12 cellular contexts compared by ENCODE assay signal in genomic region chr4:107993969-107994368, GRCh38. TPM values are rescaled to one million over a fixed set of nuclear protein-coding genes. Genes with fewer than 3 reads are reported as not detected.
DNase-seq lines count a peak whose midpoint lies in the region; ATAC-seq and FAIRE-seq lines count a peak whose summit lies in the region.
"Had no signal": no experiment of that assay in that cellular context is flagged by ENCODE, and none has a peak within 500 bp of the region (broad histone marks: within the 10 kb centered on the region; RNA-seq: fewer than 3 reads in every experiment).

No MANE protein-coding gene starts in this region.

- no peak for DNase-seq in activated naive CD8-positive, alpha-beta T cell treated with anti-CD3 and anti-CD28 coated beads, Interleukin-2, amount 10 ng/mL, durations not matched to agents 7 days and 5 days
- DNase-seq in activated naive CD8-positive, alpha-beta T cell treated with anti-CD3 and anti-CD28 coated beads for 36 hours: no peak
- DNase-seq in Kasumi-1 (lab: John Stamatoyannopoulos, UW) (peak; percentile 18 to 20), HTR-8/SVneo (ENCODE audit: insufficient read length, low spot score) (no peak), NCI-H526 treated with DMSO at 0.1 percent for 48 hours (lab: John Stamatoyannopoulos, UW) (no peak), AG08396 (ENCODE audit: low spot score) (no peak)
- DNase-seq: activated CD4-positive, alpha-beta T cell treated with anti-CD3 and anti-CD28 coated beads, Interleukin-2, amount 10 ng/mL, durations not matched to agents 24 days and 14 days; H9; NCI-H510A treated with DMSO at 0.1 percent for 48 hours; stomach had no signal

- FAIRE-seq in HTR-8/SVneo (lab: Jason Lieb, UNC): no peak

- no peaks in the 10 kb centered on the region for H3K27me3 ChIP-seq in stomach smooth muscle (ENCODE audit: control insufficient read depth in 1 of 2, insufficient read depth in 2 of 2, low read length in 2 of 2)
- H3K27me3 ChIP-seq: stomach had no signal

- no peaks in the 10 kb centered on the region for H3K36me3 ChIP-seq in stomach smooth muscle (ENCODE audit: control insufficient read depth in 2 of 2, insufficient read depth in 2 of 2, low read length in 2 of 2)
- H3K36me3 ChIP-seq: stomach had no signal

- no peak overlapping the region for H3K27ac Mint-ChIP-seq in activated naive CD8-positive, alpha-beta T cell treated with anti-CD3 and anti-CD28 coated beads, Interleukin-2, amount 10 ng/mL, durations not matched to agents 7 days and 5 days
- H3K27ac Mint-ChIP-seq in activated naive CD8-positive, alpha-beta T cell treated with anti-CD3 and anti-CD28 coated beads for 36 hours: no peak overlapping the region
- H3K27ac Mint-ChIP-seq: activated CD4-positive, alpha-beta T cell treated with anti-CD3 and anti-CD28 coated beads, Interleukin-2, amount 10 ng/mL, durations not matched to agents 24 days and 14 days; H9 had no signal

- ATAC-seq in activated naive CD8-positive, alpha-beta T cell treated with anti-CD3 and anti-CD28 coated beads, Interleukin-2, amount 10 ng/mL, durations not matched to agents 7 days and 5 days (ENCODE audit: low read depth): no peak
- ATAC-seq in HG02610 (IDR thresholded peaks at IDR 0.05; ENCODE audit: unreplicated experiment): peak; percentile 38

- peak overlapping the region; percentile 10 for H3K4me3 Mint-ChIP-seq in activated naive CD8-positive, alpha-beta T cell treated with anti-CD3 and anti-CD28 coated beads, Interleukin-2, amount 10 ng/mL, durations not matched to agents 7 days and 5 days
- no peak overlapping the region for H3K4me3 Mint-ChIP-seq in activated naive CD8-positive, alpha-beta T cell treated with anti-CD3 and anti-CD28 coated beads for 36 hours
- H3K4me3 Mint-ChIP-seq: activated CD4-positive, alpha-beta T cell treated with anti-CD3 and anti-CD28 coated beads, Interleukin-2, amount 10 ng/mL, durations not matched to agents 24 days and 14 days had no signal

- peak overlapping the region; percentile 18 for H3K27ac ChIP-seq in stomach smooth muscle (ENCODE audit: low read length)

- no peaks in the 10 kb centered on the region for H3K9me3 Mint-ChIP-seq in activated naive CD8-positive, alpha-beta T cell treated with anti-CD3 and anti-CD28 coated beads, Interleukin-2, amount 10 ng/mL, durations not matched to agents 7 days and 5 days
- H3K9me3 Mint-ChIP-seq in activated naive CD8-positive, alpha-beta T cell treated with anti-CD3 and anti-CD28 coated beads for 36 hours: no peaks in the 10 kb centered on the region
- H3K9me3 Mint-ChIP-seq: activated CD4-positive, alpha-beta T cell treated with anti-CD3 and anti-CD28 coated beads, Interleukin-2, amount 10 ng/mL, durations not matched to agents 24 days and 14 days; H9 had no signal

- H3K4me1 Mint-ChIP-seq in activated naive CD8-positive, alpha-beta T cell treated with anti-CD3 and anti-CD28 coated beads, Interleukin-2, amount 10 ng/mL, durations not matched to agents 7 days and 5 days: peaks cover 43% of the 10 kb centered on the region
- peaks cover 46% of the 10 kb centered on the region for H3K4me1 Mint-ChIP-seq in activated naive CD8-positive, alpha-beta T cell treated with anti-CD3 and anti-CD28 coated beads for 36 hours

- H3K9me3 ChIP-seq in stomach smooth muscle (ENCODE audit: control insufficient read depth in 2 of 2, low read length in 2 of 2): no peaks in the 10 kb centered on the region
- H3K9me3 ChIP-seq: stomach had no signal

- POLR2A ChIA-PET in activated naive CD8-positive, alpha-beta T cell treated with anti-CD3 and anti-CD28 coated beads, Interleukin-2, amount 10 ng/mL, durations not matched to agents 7 days and 5 days (lab: Charles Lee): interaction anchor here (0.6 kb wide), 2 partner anchors 215 to 614 kb away, joined by 3 to 4 read pairs; no protein-coding TSS in a partner anchor

- H3K4me3 ChIP-seq in stomach smooth muscle (ENCODE audit: low read length in 2 of 2): peak overlapping the region in 1 of 2 donors; percentile 41
- H3K4me3 ChIP-seq: stomach had no signal

- H3K9ac ChIP-seq in stomach smooth muscle (ENCODE audit: low read length in 2 of 2): no peak overlapping the region

- peaks cover 41% of the 10 kb centered on the region for H3K4me1 ChIP-seq in stomach smooth muscle (ENCODE audit: control insufficient read depth, insufficient read depth, low read length)

- H3K27me3 Mint-ChIP-seq in activated naive CD8-positive, alpha-beta T cell treated with anti-CD3 and anti-CD28 coated beads, Interleukin-2, amount 10 ng/mL, durations not matched to agents 7 days and 5 days: no peaks in the 10 kb centered on the region
- no peaks in the 10 kb centered on the region for H3K27me3 Mint-ChIP-seq in activated naive CD8-positive, alpha-beta T cell treated with anti-CD3 and anti-CD28 coated beads for 36 hours
- H3K27me3 Mint-ChIP-seq: activated CD4-positive, alpha-beta T cell treated with anti-CD3 and anti-CD28 coated beads, Interleukin-2, amount 10 ng/mL, durations not matched to agents 24 days and 14 days had no signal

- H3K36me3 Mint-ChIP-seq in activated naive CD8-positive, alpha-beta T cell treated with anti-CD3 and anti-CD28 coated beads, Interleukin-2, amount 10 ng/mL, durations not matched to agents 7 days and 5 days: peaks cover 43% of the 10 kb centered on the region
- H3K36me3 Mint-ChIP-seq in activated naive CD8-positive, alpha-beta T cell treated with anti-CD3 and anti-CD28 coated beads for 36 hours: peaks cover 57% of the 10 kb centered on the region

RNA-seq across cellular contexts. Expression of gene HADH, which starts 4.3 kb away (rescaled TPM):
- 10 to 100 TPM; 45.3 to 46.6 TPM for total RNA-seq in activated naive CD8-positive, alpha-beta T cell treated with anti-CD3 and anti-CD28 coated beads, Interleukin-2, amount 10 ng/mL, durations not matched to agents 7 days and 5 days
- total RNA-seq in activated naive CD8-positive, alpha-beta T cell treated with anti-CD3 and anti-CD28 coated beads for 36 hours: 10 to 100 TPM; 49.6 to 51.2 TPM

Comparison
In these comparisons a context has a peak if more than half of its experiments do, and no peak if none do; other contexts are left out.
1. DNase-seq: peak in Kasumi-1 (2 of 2); none in activated naive CD8-positive, alpha-beta T cell treated with anti-CD3 and anti-CD28 coated beads, Interleukin-2, amount 10 ng/mL, durations not matched to agents 7 days and 5 days (single experiment), activated naive CD8-positive, alpha-beta T cell treated with anti-CD3 and anti-CD28 coated beads for 36 hours (single experiment), HTR-8/SVneo (single experiment), NCI-H526 treated with DMSO at 0.1 percent for 48 hours (single experiment) and AG08396 (single experiment).